Comparison of ENCODE assay signal across 1 cellular context in genomic region chr17:66425751-66426396, GRCh38.
TF ChIP-seq lines count a peak whose summit lies in the region.

No MANE protein-coding gene starts in this region.

TF ChIP-seq in IMR-90, 13 proteins besides CTCF, POLR2A, EP300 and RAD21 (continued from another document):
- no peak for TF ChIP-seq CEBPB (IDR thresholded peaks at IDR 0.05; ENCODE audit: low read depth, low read length)
- no peak for TF ChIP-seq MAZ (IDR thresholded peaks at IDR 0.05; ENCODE audit: borderline replicate concordance, low read depth, low read length)
- no peak for TF ChIP-seq USF2 (IDR thresholded peaks at IDR 0.05; ENCODE audit: low read depth, low read length)
- no peak for TF ChIP-seq MXI1 (IDR thresholded peaks at IDR 0.05; ENCODE audit: borderline replicate concordance, low read depth, low read length)
- no peak for TF ChIP-seq ELK1 (IDR thresholded peaks at IDR 0.05; ENCODE audit: borderline replicate concordance, low read depth, low read length)
- no peak for TF ChIP-seq SMC3 (IDR thresholded peaks at IDR 0.05; ENCODE audit: low read depth, low read length)
